In genomic region chr16:84943620-84944019, GRCh38 we compare ENCODE assay signal across 34 cellular contexts.
"Had no signal": no experiment of that assay in that cellular context is flagged by ENCODE, and none has a peak within 500 bp of the region (broad histone marks: within the 10 kb centered on the region; RNA-seq: fewer than 3 reads in every experiment).

No MANE protein-coding gene starts in this region.

- H3K27me3 ChIP-seq: body of pancreas, breast epithelium, Peyer's patch had no signal

- H3K4me3 ChIP-seq: body of pancreas, breast epithelium, Peyer's patch had no signal

- H3K27ac ChIP-seq: body of pancreas, breast epithelium, Peyer's patch, RWPE1, VCaP had no signal

- H3K9me3 ChIP-seq: body of pancreas, Peyer's patch had no signal

- DNase-seq: activated CD4-positive, alpha-beta memory T cell treated with anti-CD3 and anti-CD28 coated beads, Interleukin-2, amount 10 ng/mL, durations not matched to agents 7 days and 5 days; activated CD4-positive, alpha-beta T cell treated with anti-CD3 and anti-CD28 coated beads for 1 hour; activated CD4-positive, alpha-beta T cell treated with anti-CD3 and anti-CD28 coated beads for 48 hours; activated CD4-positive, CD25-positive, alpha-beta regulatory T cell; activated CD8-positive, alpha-beta memory T cell treated with anti-CD3 and anti-CD28 coated beads for 24 hours; activated CD8-positive, alpha-beta memory T cell treated with anti-CD3 and anti-CD28 coated beads, Interleukin-2, amount 10 ng/mL, durations not matched to agents 7 days and 5 days; activated CD8-positive, alpha-beta memory T cell treated with anti-CD3 and anti-CD28 coated beads, Interleukin-2, amount 50 U/mL, for 48 hours; activated effector memory CD4-positive, alpha-beta T cell treated with Interleukin-2 at 50 U/mL for 16 hours; activated naive CD8-positive, alpha-beta T cell treated with anti-CD3 and anti-CD28 coated beads, Interleukin-2, amount 10 ng/mL, durations not matched to agents 7 days and 5 days; activated T-cell treated with anti-CD3 and anti-CD28 coated beads, Interleukin-2, amount 50 U/mL, for 48 hours; body of pancreas; NCI-H1092 treated with DMSO at 0.1 percent for 48 hours; NCI-H1417; NCI-H146; NCI-H187; NCI-H2029 treated with DMSO at 0.1 percent for 48 hours; NCI-H2107; NCI-H2171; NCI-H510A; NCI-H526; NCI-H748 treated with DMSO at 0.1 percent for 48 hours; NK-92 treated with Interleukin-12 subunit alpha and Interleukin-12 subunit beta, amount 100 ng/mL, for 24 hours; PC-3; Peyer's patch; SIG-M5; T-cell; T-helper 17 cell; T-helper 9 cell had no signal

- ATAC-seq: activated CD8-positive, alpha-beta memory T cell treated with anti-CD3 and anti-CD28 coated beads, Interleukin-2, amount 10 ng/mL, durations not matched to agents 7 days and 5 days; body of pancreas; PC-3; Right ventricle myocardium inferior; SK-N-SH treated with all-trans-retinoic acid at 6 μM for 48 hours; T-cell; T-helper 17 cell had no signal

- FAIRE-seq: astrocyte had no signal

- H3K36me3 ChIP-seq: breast epithelium, Peyer's patch had no signal

- H3K4me1 ChIP-seq: body of pancreas, breast epithelium, Peyer's patch had no signal
